ENCODE assay signal across 14 cellular contexts in genomic region chr14:77589099-77589498, GRCh38. TPM values are rescaled to one million over a fixed set of nuclear protein-coding genes. Genes with fewer than 3 reads are reported as not detected.
DNase-seq lines count a peak whose midpoint lies in the region; ATAC-seq, FAIRE-seq and TF ChIP-seq lines count a peak whose summit lies in the region.
"Had no signal": no experiment of that assay in that cellular context is flagged by ENCODE, and none has a peak within 500 bp of the region (broad histone marks: within the 10 kb centered on the region; RNA-seq: fewer than 3 reads in every experiment).

No MANE protein-coding gene starts in this region.

- H3K27ac Mint-ChIP-seq in activated CD8-positive, alpha-beta memory T cell treated with anti-CD3 and anti-CD28 coated beads, Interleukin-2, amount 10 ng/mL, durations not matched to agents 7 days and 5 days: peak overlapping the region; percentile 74

- intact Hi-C loops in stomach (cut with DNase I; ENCODE audit: low total_unique reads): no loop called here
- intact Hi-C loops in PC-3 (cut with micrococcal nuclease): no loop called here

- H3K36me3 ChIP-seq in stomach (no peaks in the 10 kb centered on the region), PC-3 (ENCODE audit: low read depth, low read length) (peaks cover 33% of the 10 kb centered on the region; the same call in 1 of the 2 replicates)

- H3K4me2 ChIP-seq in PC-3 (ENCODE audit: low read length): no peak overlapping the region
- H3K4me2 ChIP-seq: PC-9 had no signal

- POLR2A ChIA-PET in PC-3 (lab: Charles Lee; ENCODE audit: unreplicated experiment): no interaction called here

- H3K27me3 ChIP-seq in stomach: no peaks in the 10 kb centered on the region
- no peaks in the 10 kb centered on the region for H3K27me3 ChIP-seq in PC-3 (ENCODE audit: low read length)

- H3K9me3 ChIP-seq in stomach (no peaks in the 10 kb centered on the region), PC-3 (ENCODE audit: low read length) (no peaks in the 10 kb centered on the region)

- no peak overlapping the region for H2AFZ ChIP-seq in PC-3 (ENCODE audit: low read length)
- H2AFZ ChIP-seq: PC-9 had no signal

- peaks cover 79% of the 10 kb centered on the region for H3K79me2 ChIP-seq in PC-3 (ENCODE audit: low read length)

- no peaks in the 10 kb centered on the region for H3K27me3 Mint-ChIP-seq in activated CD8-positive, alpha-beta memory T cell treated with anti-CD3 and anti-CD28 coated beads, Interleukin-2, amount 10 ng/mL, durations not matched to agents 7 days and 5 days
- H3K27me3 Mint-ChIP-seq: T-cell had no signal

- 29 to 45% (median 38%) methylated on average over 5 of the region's 5 CpGs for WGBS in stomach, 5 donors

- no peak for DNase-seq in activated CD8-positive, alpha-beta memory T cell treated with anti-CD3 and anti-CD28 coated beads, Interleukin-2, amount 10 ng/mL, durations not matched to agents 7 days and 5 days
- no peak for DNase-seq in activated CD8-positive, alpha-beta memory T cell treated with anti-CD3 and anti-CD28 coated beads, Interleukin-2, amount 50 U/mL, for 4 hours
- DNase-seq in MV-4-11 (lab: John Stamatoyannopoulos, UW): peak; percentile 49
- DNase-seq in dermis microvascular lymphatic vessel endothelial cell (ENCODE audit: low read depth in 2 of 2): peak; percentile 77 to 87
- no peak for DNase-seq in stomach
- no peak for DNase-seq in PC-3
- DNase-seq in frontal cortex (ENCODE audit: low spot score in 2 of 2): no peak
- DNase-seq: activated CD8-positive, alpha-beta memory T cell treated with anti-CD3 and anti-CD28 coated beads for 24 hours; DMS 273 treated with DMSO at 0.1 percent for 48 hours; NCI-H1105 treated with DMSO at 0.1 percent for 48 hours; NCI-H226; PC-9; T-cell had no signal

- TF ChIP-seq CTCF in stomach (IDR thresholded peaks at IDR 0.05): no peak
- TF ChIP-seq CTCF in PC-3 (conservative IDR thresholded peaks at IDR 0.05; ENCODE audit: low read depth, low read length): no peak

- FAIRE-seq in frontal cortex (lab: Jason Lieb, UNC): no peak

- no peak overlapping the region for H3K9ac ChIP-seq in PC-3 (ENCODE audit: low read length)

- H3K27ac ChIP-seq in stomach (peak overlapping the region in 4 of 5 donors; percentile 2 to 82 (median 72)), PC-3 (ENCODE audit: low read length) (no peak overlapping the region)
- H3K27ac ChIP-seq: PC-9 had no signal

- H3K4me1 ChIP-seq in stomach (peaks cover 27 to 65% (median 50%) of the 10 kb centered on the region in 4 donors), PC-3 (ENCODE audit: insufficient read depth, low read length) (peaks cover 26% of the 10 kb centered on the region)

- ATAC-seq in activated CD8-positive, alpha-beta memory T cell treated with anti-CD3 and anti-CD28 coated beads, Interleukin-2, amount 10 ng/mL, durations not matched to agents 7 days and 5 days: peak; percentile 18
- ATAC-seq in GM18858 (IDR thresholded peaks at IDR 0.05; ENCODE audit: unreplicated experiment): no peak
- ATAC-seq in PC-3: no peak
- ATAC-seq: T-cell had no signal

- H4K20me1 ChIP-seq in PC-3 (ENCODE audit: low read length): peaks cover 12% of the 10 kb centered on the region; the same call in 1 of the 2 replicates

- no peaks in the 10 kb centered on the region for H3K9me2 ChIP-seq in PC-3 (replicated peaks; ENCODE audit: low read length)

- BruUV-seq in PC-3 (replicated peaks; lab: Mats Ljungman, UMichigan): no TSS peak

- H3K4me1 Mint-ChIP-seq in activated CD8-positive, alpha-beta memory T cell treated with anti-CD3 and anti-CD28 coated beads, Interleukin-2, amount 10 ng/mL, durations not matched to agents 7 days and 5 days: peaks cover 41% of the 10 kb centered on the region

- no peaks in the 10 kb centered on the region for H3F3A ChIP-seq in PC-3 (ENCODE audit: low read length, unreplicated experiment)

- no peak for TF ChIP-seq EP300 in stomach (IDR thresholded peaks at IDR 0.05)

- H3K4me3 ChIP-seq in stomach (no peak overlapping the region), PC-3 (ENCODE audit: low read length) (no peak overlapping the region)
- H3K4me3 ChIP-seq: PC-9 had no signal

- H3K36me3 Mint-ChIP-seq in activated CD8-positive, alpha-beta memory T cell treated with anti-CD3 and anti-CD28 coated beads, Interleukin-2, amount 10 ng/mL, durations not matched to agents 7 days and 5 days: peaks cover 28% of the 10 kb centered on the region

- TF ChIP-seq POLR2A in stomach (IDR thresholded peaks at IDR 0.05): no peak

- CTCF ChIA-PET in activated CD8-positive, alpha-beta memory T cell treated with anti-CD3 and anti-CD28 coated beads, Interleukin-2, amount 10 ng/mL, durations not matched to agents 7 days and 5 days (lab: Charles Lee): no interaction called here
- CTCF ChIA-PET in PC-3 (lab: Charles Lee): no interaction called here

- no peaks in the 10 kb centered on the region for H3K9me3 Mint-ChIP-seq in activated CD8-positive, alpha-beta memory T cell treated with anti-CD3 and anti-CD28 coated beads, Interleukin-2, amount 10 ng/mL, durations not matched to agents 7 days and 5 days (ENCODE audit: low read depth)
- H3K9me3 Mint-ChIP-seq: T-cell had no signal

- no peak overlapping the region for H3K4me3 Mint-ChIP-seq in activated CD8-positive, alpha-beta memory T cell treated with anti-CD3 and anti-CD28 coated beads, Interleukin-2, amount 10 ng/mL, durations not matched to agents 7 days and 5 days

RNA-seq across cellular contexts. Expression of gene SPTLC2, which starts 27.3 kb away (rescaled TPM):
- total RNA-seq in activated CD8-positive, alpha-beta memory T cell treated with anti-CD3 and anti-CD28 coated beads, Interleukin-2, amount 10 ng/mL, durations not matched to agents 7 days and 5 days: 10 to 100 TPM; 34.5 to 43.3 TPM
- total RNA-seq in dermis microvascular lymphatic vessel endothelial cell (60.2 and 68.7 TPM in 2 replicates), stomach (10 to 100 TPM in 4 of 5 donors, 1 to 10 TPM in 1; 9.3 to 97.5 (median 30.3) TPM), PC-3 (2014; rRNA removed) (25.6 and 27.6 TPM in 2 replicates), frontal cortex (23.2 TPM)
- 1 to 10 TPM; 3.4 to 7.6 (median 4.9) TPM for polyA plus RNA-seq in stomach

Comparison
In these comparisons a context has a peak if more than half of its experiments do, and no peak if none do; other contexts are left out.
1. DNase-seq: peak in MV-4-11 (single experiment) and dermis microvascular lymphatic vessel endothelial cell (2 of 2); none in activated CD8-positive, alpha-beta memory T cell treated with anti-CD3 and anti-CD28 coated beads, Interleukin-2, amount 10 ng/mL, durations not matched to agents 7 days and 5 days (single experiment), activated CD8-positive, alpha-beta memory T cell treated with anti-CD3 and anti-CD28 coated beads, Interleukin-2, amount 50 U/mL, for 4 hours (single experiment), stomach (single experiment), PC-3 (single experiment) and frontal cortex (0 of 2).